Comparison of ENCODE assay signal across 18 cellular contexts in the genomic region with DNA sequence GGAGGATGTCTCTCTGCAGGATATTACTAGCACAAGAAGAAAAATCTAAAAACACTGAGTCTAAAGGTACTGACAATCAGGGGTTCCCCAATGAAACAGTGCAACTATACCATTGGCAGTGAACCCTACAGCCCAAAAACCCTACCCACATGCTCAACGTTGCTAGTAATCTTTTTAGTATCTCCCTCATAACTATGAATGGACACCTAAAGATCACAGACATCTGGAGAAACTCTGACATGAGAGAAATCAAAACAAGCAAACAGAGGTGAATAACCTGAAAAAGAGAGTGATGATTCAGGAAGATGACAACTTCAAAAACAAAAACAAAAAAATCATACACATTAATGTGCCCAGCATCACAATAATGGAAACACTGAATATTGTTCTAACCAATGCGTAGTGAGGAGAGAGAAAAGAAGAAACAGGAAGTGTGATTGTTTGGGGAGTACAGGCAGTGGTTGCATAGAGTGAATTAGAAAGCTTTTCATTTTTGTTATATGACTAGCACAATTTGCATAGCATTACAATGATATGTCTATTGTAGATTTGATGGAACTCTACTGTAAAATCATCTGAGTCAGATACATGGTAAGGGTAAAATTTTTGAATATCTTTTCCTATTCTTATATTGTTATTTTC.
DNase-seq lines count a peak whose midpoint lies in the region; ATAC-seq, FAIRE-seq and TF ChIP-seq lines count a peak whose summit lies in the region.
"Had no signal": no experiment of that assay in that cellular context is flagged by ENCODE, and none has a peak within 500 bp of the region (broad histone marks: within the 10 kb centered on the region; RNA-seq: fewer than 3 reads in every experiment).

No MANE protein-coding gene starts in this region.

- H3K27me3 Mint-ChIP-seq in activated CD8-positive, alpha-beta T cell treated with anti-CD3 and anti-CD28 coated beads, Interleukin-2, amount 10 ng/mL, durations not matched to agents 7 days and 5 days (ENCODE audit: low read depth), result no peaks in the 10 kb centered on the region

- 53 to 60% methylated on average over 2 of the region's 2 CpGs for WGBS in sigmoid colon, 2 donors

- no peaks in the 10 kb centered on the region for H3K27me3 ChIP-seq in BE2C
- no peaks in the 10 kb centered on the region for H3K27me3 ChIP-seq in sigmoid colon

- H3K9me3 ChIP-seq in BE2C, result no peaks in the 10 kb centered on the region
- H3K9me3 ChIP-seq in sigmoid colon, result peaks cover 0 to 2% (median 0%) of the 10 kb centered on the region in 4 donors

- no peaks in the 10 kb centered on the region for H3K4me1 ChIP-seq in BE2C
- H3K4me1 ChIP-seq in sigmoid colon, result no peaks in the 10 kb centered on the region
- H3K4me1 ChIP-seq: heart right ventricle had no signal

- TF ChIP-seq CTCF in BE2C (IDR thresholded peaks at IDR 0.05; ENCODE audit: low read depth, low read length) (no peak), sigmoid colon (IDR thresholded peaks at IDR 0.05) (no peak)

- H3K27ac ChIP-seq in sigmoid colon, result no peak overlapping the region
- H3K27ac ChIP-seq: heart right ventricle had no signal

- ATAC-seq in GM18502 (IDR thresholded peaks at IDR 0.05; ENCODE audit: poor library complexity, unreplicated experiment) (peak; percentile 85), GM19395 (IDR thresholded peaks at IDR 0.05; ENCODE audit: unreplicated experiment) (peak; percentile 87), HG02798 (IDR thresholded peaks at IDR 0.05; ENCODE audit: poor library complexity, unreplicated experiment) (peak; percentile 64), HG03520 (IDR thresholded peaks at IDR 0.05; ENCODE audit: unreplicated experiment) (peak; percentile 75)
- ATAC-seq in activated CD8-positive, alpha-beta T cell treated with anti-CD3 and anti-CD28 coated beads, Interleukin-2, amount 10 ng/mL, durations not matched to agents 7 days and 5 days, result no peak
- ATAC-seq: esophagus mucosa, heart right ventricle, left cardiac atrium, T-cell had no signal

- no peak overlapping the region for H3K27ac Mint-ChIP-seq in activated CD8-positive, alpha-beta T cell treated with anti-CD3 and anti-CD28 coated beads, Interleukin-2, amount 10 ng/mL, durations not matched to agents 7 days and 5 days
- H3K27ac Mint-ChIP-seq: activated naive CD4-positive, alpha-beta T cell treated with anti-CD3 and anti-CD28 coated beads for 36 hours; H9; stimulated activated naive CD8-positive, alpha-beta T cell treated with anti-CD3 and anti-CD28 coated beads, Interleukin-15, Interleukin-2, amounts not matched to agents 100 ng/mL and 50 ng/mL, for 24 hours; T-cell had no signal

- H3K4me3 ChIP-seq in BE2C (ENCODE audit: low read depth, low read length) (no peak overlapping the region), sigmoid colon (no peak overlapping the region)
- H3K4me3 ChIP-seq: heart right ventricle had no signal

- no peak for TF ChIP-seq EP300 in sigmoid colon (IDR thresholded peaks at IDR 0.05)

- intact Hi-C loops in sigmoid colon (cut with DNase I), result no loop called here

- no peak overlapping the region for H3K4me3 Mint-ChIP-seq in activated CD8-positive, alpha-beta T cell treated with anti-CD3 and anti-CD28 coated beads, Interleukin-2, amount 10 ng/mL, durations not matched to agents 7 days and 5 days
- H3K4me3 Mint-ChIP-seq: activated naive CD4-positive, alpha-beta T cell treated with anti-CD3 and anti-CD28 coated beads for 36 hours; H9; stimulated activated naive CD8-positive, alpha-beta T cell treated with anti-CD3 and anti-CD28 coated beads, Interleukin-15, Interleukin-2, amounts not matched to agents 100 ng/mL and 50 ng/mL, for 24 hours; T-cell had no signal

- H3K9me3 Mint-ChIP-seq in activated CD8-positive, alpha-beta T cell treated with anti-CD3 and anti-CD28 coated beads, Interleukin-2, amount 10 ng/mL, durations not matched to agents 7 days and 5 days (ENCODE audit: insufficient read depth), result peaks cover 5% of the 10 kb centered on the region

- TF ChIP-seq POLR2A in sigmoid colon (IDR thresholded peaks at IDR 0.05), result no peak

- no peak for FAIRE-seq in urothelium cell line (lab: Jason Lieb, UNC)

- H3K36me3 Mint-ChIP-seq in activated CD8-positive, alpha-beta T cell treated with anti-CD3 and anti-CD28 coated beads, Interleukin-2, amount 10 ng/mL, durations not matched to agents 7 days and 5 days (ENCODE audit: low read depth), result no peaks in the 10 kb centered on the region
- H3K36me3 Mint-ChIP-seq: T-cell had no signal

- no peaks in the 10 kb centered on the region for H3K4me1 Mint-ChIP-seq in activated CD8-positive, alpha-beta T cell treated with anti-CD3 and anti-CD28 coated beads, Interleukin-2, amount 10 ng/mL, durations not matched to agents 7 days and 5 days (ENCODE audit: low read depth)
- H3K4me1 Mint-ChIP-seq: H9 had no signal

- H3K36me3 ChIP-seq in BE2C (no peaks in the 10 kb centered on the region), sigmoid colon (no peaks in the 10 kb centered on the region)
- H3K36me3 ChIP-seq: heart right ventricle had no signal

- CTCF ChIA-PET in activated CD8-positive, alpha-beta T cell treated with anti-CD3 and anti-CD28 coated beads, Interleukin-2, amount 10 ng/mL, durations not matched to agents 7 days and 5 days (lab: Charles Lee), result no interaction called here

- POLR2A ChIA-PET in activated CD8-positive, alpha-beta T cell treated with anti-CD3 and anti-CD28 coated beads, Interleukin-2, amount 10 ng/mL, durations not matched to agents 7 days and 5 days (lab: Charles Lee), result no interaction called here

- no peak for DNase-seq in BE2C
- no peak for DNase-seq in activated CD8-positive, alpha-beta T cell treated with anti-CD3 and anti-CD28 coated beads, Interleukin-2, amount 10 ng/mL, durations not matched to agents 7 days and 5 days
- DNase-seq in sigmoid colon, result no peak
- no peak for DNase-seq in urothelium cell line (ENCODE audit: low spot score)
- DNase-seq: activated CD4-positive, CD25-positive, alpha-beta regulatory T cell; activated naive CD4-positive, alpha-beta T cell treated with anti-CD3 and anti-CD28 coated beads for 36 hours; H9; heart right ventricle; left cardiac atrium; NCI-H2081 treated with DMSO at 0.1 percent for 48 hours; RPMI8226; T-cell had no signal
